In genomic region chr3:57757642-57758297, GRCh38 we compare ENCODE assay signal across 8 cellular contexts. TPM values are rescaled to one million over a fixed set of nuclear protein-coding genes. Genes with fewer than 3 reads are reported as not detected.
DNase-seq lines count a peak whose midpoint lies in the region; ATAC-seq, FAIRE-seq and TF ChIP-seq lines count a peak whose summit lies in the region.

No MANE protein-coding gene starts in this region.

- TF ChIP-seq POLR2A in vagina (IDR thresholded peaks at IDR 0.05) = no peak

- peak overlapping the region in 1 of 7 donors; percentile 46 for H3K27ac Mint-ChIP-seq in CD14-positive monocyte

- H3K18ac ChIP-seq in mesenchymal stem cell (ENCODE audit: low read depth in 1 of 2, low read length in 2 of 2) = no peak overlapping the region

- peak overlapping the region; percentile 90 for H3K9ac ChIP-seq in HUES6 (ENCODE audit: low read length)
- peak overlapping the region; percentile 95 for H3K9ac ChIP-seq in mesenchymal stem cell (ENCODE audit: low read length)

- H3K36me3 ChIP-seq in HUES6 (ENCODE audit: control insufficient read depth, insufficient read depth, low read length) = peaks cover 14% of the 10 kb centered on the region
- H3K36me3 ChIP-seq in bronchial epithelial cell (ENCODE audit: control insufficient read depth, insufficient read depth, low read length) = peaks cover 6% of the 10 kb centered on the region
- peaks cover 8 to 19% of the 10 kb centered on the region in 2 experiments for H3K36me3 ChIP-seq in mesenchymal stem cell (ENCODE audit: control insufficient read depth in 1 of 2, insufficient read depth in 2 of 2, low read depth in 1 of 2, low read length in 2 of 2)
- peaks cover 0 to 8% of the 10 kb centered on the region in 2 donors for H3K36me3 ChIP-seq in vagina

- H3K9me3 ChIP-seq in HUES6 (ENCODE audit: control insufficient read depth, insufficient read depth, low read depth, low read length) (no peaks in the 10 kb centered on the region), mesenchymal stem cell (ENCODE audit: control insufficient read depth, low read length) (no peaks in the 10 kb centered on the region), vagina (no peaks in the 10 kb centered on the region)

- no peak for TF ChIP-seq CTCF in CD14-positive monocyte (IDR thresholded peaks at IDR 0.05)
- no peak for TF ChIP-seq CTCF in bronchial epithelial cell (IDR thresholded peaks at IDR 0.05; ENCODE audit: insufficient read depth, low read length, severe bottlenecking)
- no peak for TF ChIP-seq CTCF in vagina (IDR thresholded peaks at IDR 0.05)

- H3K4me3 ChIP-seq in HUES6 (ENCODE audit: low read depth, low read length) (peak overlapping the region; percentile 81), bronchial epithelial cell (ENCODE audit: low read depth, low read length) (peak overlapping the region; percentile 94), mesenchymal stem cell (ENCODE audit: insufficient read depth in 1 of 2, low read depth in 1 of 2, low read length in 2 of 2) (peak overlapping the region; percentile 91 to 100), vagina (peak overlapping the region; percentile 61 to 96)

- H3K4me2 ChIP-seq in mesenchymal stem cell (ENCODE audit: low read length, poor library complexity, severe bottlenecking) = peak overlapping the region; percentile 92

- peak overlapping the region; percentile 99 to 100 for H3K4me3 Mint-ChIP-seq in CD14-positive monocyte

- H3K27me3 ChIP-seq in HUES6 (ENCODE audit: control insufficient read depth, insufficient read depth, low read length) = no peaks in the 10 kb centered on the region
- no peaks in the 10 kb centered on the region for H3K27me3 ChIP-seq in bronchial epithelial cell (ENCODE audit: control insufficient read depth, insufficient read depth, low read length)
- no peaks in the 10 kb centered on the region for H3K27me3 ChIP-seq in mesenchymal stem cell (ENCODE audit: control insufficient read depth in 1 of 2, insufficient read depth in 1 of 2, low read length in 2 of 2)
- H3K27me3 ChIP-seq in vagina = no peaks in the 10 kb centered on the region

- peaks cover 27 to 33% of the 10 kb centered on the region in 2 donors for H3K36me3 Mint-ChIP-seq in CD14-positive monocyte

- H2AK5ac ChIP-seq in mesenchymal stem cell (ENCODE audit: low read length, severe bottlenecking) = no peak overlapping the region

- peaks cover 0 to 1% (median 0%) of the 10 kb centered on the region in 7 donors for H3K9me3 Mint-ChIP-seq in CD14-positive monocyte

- WGBS in mesenchymal stem cell = 13% methylated on average over 26 of the region's 26 CpGs

- H3K4me1 Mint-ChIP-seq in CD14-positive monocyte = peaks cover 41% of the 10 kb centered on the region

- no peak overlapping the region for H2AFZ ChIP-seq in mesenchymal stem cell (ENCODE audit: low read depth, low read length)

- H3K27me3 Mint-ChIP-seq in CD14-positive monocyte (ENCODE audit: low read depth in 3 of 3) = no peaks in the 10 kb centered on the region

- no peak for FAIRE-seq in bronchial epithelial cell (lab: Jason Lieb, UNC)

- H3K4me1 ChIP-seq in HUES6 (ENCODE audit: control insufficient read depth, insufficient read depth, low read length) = peaks cover 8% of the 10 kb centered on the region; the same call in 1 of the 2 replicates
- H3K4me1 ChIP-seq in mesenchymal stem cell (ENCODE audit: control insufficient read depth, insufficient read depth, low read depth, low read length) = peaks cover 6% of the 10 kb centered on the region
- H3K4me1 ChIP-seq in vagina = peaks cover 49% of the 10 kb centered on the region

- no peak overlapping the region for H3K4ac ChIP-seq in mesenchymal stem cell (ENCODE audit: low read depth in 1 of 2, low read length in 2 of 2)

- H3K79me1 ChIP-seq in mesenchymal stem cell (replicated peaks; ENCODE audit: low read length, poor library complexity, severe bottlenecking) = peaks cover 2% of the 10 kb centered on the region

- H2BK12ac ChIP-seq in mesenchymal stem cell (ENCODE audit: low read length in 2 of 2) = no peak overlapping the region

- no peak overlapping the region for H3K27ac ChIP-seq in HUES6 (ENCODE audit: low read depth, low read length)
- no peak overlapping the region for H3K27ac ChIP-seq in mesenchymal stem cell (ENCODE audit: low read length, poor library complexity, severe bottlenecking)
- peak overlapping the region; percentile 92 for H3K27ac ChIP-seq in vagina

- H2BK15ac ChIP-seq in mesenchymal stem cell (ENCODE audit: low read depth, poor library complexity, severe bottlenecking) = no peak overlapping the region

- DNase-seq in CD14-positive monocyte (ENCODE audit: low spot score) = no peak
- peak; percentile 40 for DNase-seq in bronchial epithelial cell (ENCODE audit: low read depth)
- peak; percentile 52 for DNase-seq in mesenchymal stem cell
- no peak for DNase-seq in vagina (ENCODE audit: extremely low spot score in 2 of 2)
- no peak for DNase-seq in MV-4-11 (lab: John Stamatoyannopoulos, UW)

- ATAC-seq in GM18907 (IDR thresholded peaks at IDR 0.05; ENCODE audit: unreplicated experiment) (no peak), GM18873 (IDR thresholded peaks at IDR 0.05; ENCODE audit: low FRiP score, unreplicated experiment) (no peak)

- no peak overlapping the region for H2BK5ac ChIP-seq in mesenchymal stem cell (ENCODE audit: low read depth, low read length, poor library complexity, severe bottlenecking)

- H2BK120ac ChIP-seq in mesenchymal stem cell (ENCODE audit: low read depth, low read length) = no peak overlapping the region

- intact Hi-C loops in CD14-positive monocyte (cut with micrococcal nuclease) = loop anchor here (2.0 to 5.0 kb wide), 5 partner anchors 65 to 200 kb away; partner anchors contain the start of genes ARF4 (in 2 of the 2), DENND6A (in 2 of the 2) and PDE12 (in 1 of the 2)
- intact Hi-C loops in vagina (cut with DNase I) = loop anchor here (5.0 kb wide), 1 partner anchor 160 kb away; the partner anchor contains the start of gene ARF4

- no peak overlapping the region for H4K91ac ChIP-seq in mesenchymal stem cell (ENCODE audit: low read length)

- H3K14ac ChIP-seq in mesenchymal stem cell (ENCODE audit: low read length in 2 of 2) = no peak overlapping the region

- no peak overlapping the region for H4K8ac ChIP-seq in mesenchymal stem cell (ENCODE audit: low read length)

- peak overlapping the region in 1 of 2 experiments; percentile 23 for H3K23ac ChIP-seq in mesenchymal stem cell (ENCODE audit: low read length in 2 of 2)

RNA-seq across cellular contexts. Expression of gene SLMAP, which starts 1.7 kb away (rescaled TPM):
- polyA plus RNA-seq in CD14-positive monocyte = 10 to 100 TPM; 12.3 to 16.1 TPM
- 50.3 and 67.5 TPM in 2 replicates for total RNA-seq in bronchial epithelial cell
- polyA plus RNA-seq in mesenchymal stem cell (2013, experiment 1 of 2) = 29.6 TPM
- 29.2 TPM for polyA plus RNA-seq in mesenchymal stem cell (2013, experiment 2 of 2)
- 102 TPM for total RNA-seq in vagina

Comparison
In these comparisons a context has a peak if more than half of its experiments do, and no peak if none do; other contexts are left out.
1. DNase-seq: peak in bronchial epithelial cell (single experiment) and mesenchymal stem cell (single experiment); none in CD14-positive monocyte (single experiment), vagina (0 of 2) and MV-4-11 (single experiment).
2. Peak in every context shown above with its lines, with median percentiles within 50 percentile points of each other: H3K4me3 ChIP-seq.